ENCODE assay signal across 10 cellular contexts in genomic region chr3:24519368-24520100, GRCh38. TPM values are rescaled to one million over a fixed set of nuclear protein-coding genes. Genes with fewer than 3 reads are reported as not detected.
DNase-seq lines count a peak whose midpoint lies in the region; ATAC-seq, FAIRE-seq and TF ChIP-seq lines count a peak whose summit lies in the region.
"Had no signal": no experiment of that assay in that cellular context is flagged by ENCODE, and none has a peak within 500 bp of the region (broad histone marks: within the 10 kb centered on the region; RNA-seq: fewer than 3 reads in every experiment).

No MANE protein-coding gene starts in this region.

- TF ChIP-seq EP300 in H1 (IDR thresholded peaks at IDR 0.05; ENCODE audit: borderline replicate concordance in 1 of 2, low read depth in 2 of 2, low read length in 2 of 2): peak in 1 of 2 experiments; percentile 29; a peak in 1 of 3 replicates

- H4K8ac ChIP-seq in H1 (ENCODE audit: extremely low read depth, insufficient read depth, low read length): no peak overlapping the region

- ATAC-seq in GM19035 (IDR thresholded peaks at IDR 0.05; ENCODE audit: unreplicated experiment) (peak; percentile 58), HG03103 (IDR thresholded peaks at IDR 0.05; ENCODE audit: low read depth, unreplicated experiment) (peak; percentile 55)

- no peak overlapping the region for H3K27ac ChIP-seq in H1 (ENCODE audit: low read depth, low read length)
- H3K27ac ChIP-seq: Peyer's patch had no signal

- H2AK5ac ChIP-seq in H1 (ENCODE audit: low read depth, low read length): no peak overlapping the region; the same call in 1 of the 2 replicates

- TF ChIP-seq CTCF in H1 (IDR thresholded peaks at IDR 0.05; ENCODE audit: control extremely low read depth in 1 of 3, insufficient read depth in 1 of 3, low read depth in 1 of 3, low read length in 3 of 3): no peak

- no peaks in the 10 kb centered on the region for H3K36me3 ChIP-seq in H1 (ENCODE audit: control insufficient read depth in 2 of 4, insufficient read depth in 4 of 4, low read length in 3 of 4)
- H3K36me3 ChIP-seq: Peyer's patch had no signal

- H3K4me1 ChIP-seq in H1 (replicated peaks in 1 of 4; ENCODE audit: control insufficient read depth in 3 of 4, insufficient read depth in 4 of 4, low read length in 3 of 4): peaks cover 4 to 20% (median 11%) of the 10 kb centered on the region in 4 experiments

- no peak overlapping the region for H2BK12ac ChIP-seq in H1 (ENCODE audit: low read depth, low read length)

- H4K91ac ChIP-seq in H1 (replicated peaks; ENCODE audit: insufficient read length, low read length): no peak overlapping the region

- TF ChIP-seq POLR2A in H1 (IDR thresholded peaks at IDR 0.05; ENCODE audit: control extremely low read depth in 1 of 2, low read depth in 2 of 2, low read length in 2 of 2): no peak

- H3K27me3 ChIP-seq in H1 (replicated peaks in 1 of 4; ENCODE audit: control insufficient read depth in 3 of 4, extremely low read depth in 1 of 4, insufficient read depth in 3 of 4, low read length in 3 of 4): peaks cover 27 to 43% (median 40%) of the 10 kb centered on the region in 4 experiments
- H3K27me3 ChIP-seq: Peyer's patch had no signal

- H3K56ac ChIP-seq in H1 (replicated peaks; ENCODE audit: insufficient read length, low read depth, low read length): no peak overlapping the region

- TF ChIP-seq RAD21 in H1 (IDR thresholded peaks at IDR 0.05 in 1 of 2, conservative IDR thresholded peaks at IDR 0.05 in 1 of 2; ENCODE audit: low read depth in 2 of 2, low read length in 2 of 2): no peak

- no peak overlapping the region for H3K9ac ChIP-seq in H1 (replicated peaks in 1 of 4; ENCODE audit: extremely low read depth in 1 of 4, low read depth in 3 of 4, low read length in 3 of 4)

- no peak overlapping the region for H3K14ac ChIP-seq in H1 (ENCODE audit: insufficient read length)

- no peak overlapping the region for H2BK5ac ChIP-seq in H1 (ENCODE audit: low read depth, low read length)

- no peak overlapping the region for H2BK120ac ChIP-seq in H1 (replicated peaks; ENCODE audit: low read depth, low read length)

- DNase-seq in AG08395 (ENCODE audit: low spot score) (peak; percentile 64), H1 (ENCODE audit: low read depth in 1 of 2, low spot score in 2 of 2) (no peak), NCI-H2196 treated with DMSO at 0.1 percent for 48 hours (lab: John Stamatoyannopoulos, UW; ENCODE audit: unreplicated experiment) (no peak), dedifferentiated amniotic fluid mesenchymal stem cell (ENCODE audit: extremely low spot score) (no peak), T-helper 9 cell (no peak)
- no peak for DNase-seq in activated effector memory CD4-positive, alpha-beta T cell treated with anti-CD3 and anti-CD28 coated beads, Interleukin-2, amount 50 U/mL, for 16 hours
- DNase-seq: nephron progenitor cell, Peyer's patch had no signal

- H3K9me3 ChIP-seq in H1 (ENCODE audit: insufficient read depth in 2 of 2, low read depth in 1 of 2, low read length in 1 of 2): no peaks in the 10 kb centered on the region
- H3K9me3 ChIP-seq: Peyer's patch had no signal

- H2BK20ac ChIP-seq in H1 (ENCODE audit: low read length): no peak overlapping the region

- no peaks in the 10 kb centered on the region for H3K79me1 ChIP-seq in H1 (ENCODE audit: low read depth, low read length)

- WGBS in H1 (ENCODE audit: extremely low coverage in 1 of 2, insufficient coverage in 1 of 2, insufficient read length in 1 of 2, insufficient replicate concordance in 2 of 2, low coverage in 1 of 2, low lambda C conversion rate in 2 of 2, missing lambda C conversion rate in 1 of 2), 2 experiments: 62% methylated on average over 15 of the region's 15 CpGs; no CpG with 5 or more reads in 1 of the 2 experiments

- no peak overlapping the region for H3K4ac ChIP-seq in H1 (replicated peaks; ENCODE audit: insufficient read length, low read depth, low read length)

- peak; percentile 74 for FAIRE-seq in H1 (lab: Jason Lieb, UNC)

- CTCF ChIA-PET in H1 (lab: Charles Lee; ENCODE audit: partially characterized antibody): no interaction called here

- no peak overlapping the region for H4K5ac ChIP-seq in H1 (ENCODE audit: insufficient read length, low read depth, low read length)

- H2BK15ac ChIP-seq in H1 (ENCODE audit: low read length): no peak overlapping the region

- H3K4me3 ChIP-seq in H1 (ENCODE audit: extremely low read depth in 1 of 4, insufficient read depth in 2 of 4, low read depth in 3 of 4, low read length in 4 of 4): peak overlapping the region in 2 of 4 experiments; percentile 6 to 31; a peak in 2 of 8 replicates
- H3K4me3 ChIP-seq: Peyer's patch had no signal

- no peaks in the 10 kb centered on the region for H3K79me2 ChIP-seq in H1 (ENCODE audit: control insufficient read depth in 1 of 2, insufficient read depth in 2 of 2, low read length in 2 of 2)

- H3K18ac ChIP-seq in H1 (ENCODE audit: extremely low read depth, low read length): no peak overlapping the region

- no peak overlapping the region for H2AFZ ChIP-seq in H1 (ENCODE audit: low read length)

- H3K4me2 ChIP-seq in H1 (ENCODE audit: insufficient read depth in 1 of 2, low read depth in 2 of 2, low read length in 2 of 2): peak overlapping the region; percentile 41 to 78; a peak in 3 of 4 replicates

- H4K20me1 ChIP-seq in H1 (replicated peaks in 1 of 2; ENCODE audit: control insufficient read depth in 1 of 2, insufficient read depth in 2 of 2, low read length in 2 of 2): peaks cover 3 to 4% of the 10 kb centered on the region in 2 experiments

- POLR2A ChIA-PET in H1 (lab: Charles Lee; ENCODE audit: partially characterized antibody): interaction anchor here (0.6 kb wide), 1 partner anchor 1685 kb away, joined by 4 read pairs; no protein-coding TSS in a partner anchor

- peaks cover 12% of the 10 kb centered on the region; the same call in 1 of the 2 replicates for H3K23me2 ChIP-seq in H1 (ENCODE audit: low read depth, low read length)

- H3K23ac ChIP-seq in H1 (ENCODE audit: insufficient read length): no peak overlapping the region

TF ChIP-seq in H1, 55 proteins besides CTCF, POLR2A, EP300 and RAD21 (continues in another document):
- TF ChIP-seq SP2 (IDR thresholded peaks at IDR 0.05; ENCODE audit: low read length) (no peak), GABPA (IDR thresholded peaks at IDR 0.05; ENCODE audit: borderline replicate concordance, insufficient read depth, low read length) (no peak), TBP (IDR thresholded peaks at IDR 0.05; ENCODE audit: low read depth, low read length) (no peak), EGR1 (IDR thresholded peaks at IDR 0.05; ENCODE audit: borderline replicate concordance, low read depth, low read length) (no peak), RNF2 (IDR thresholded peaks at IDR 0.05; ENCODE audit: borderline replicate concordance, low read depth, low read length, missing control alignments, poor library complexity, severe bottlenecking) (no peak), RBBP5 (IDR thresholded peaks at IDR 0.05; ENCODE audit: borderline replicate concordance, low read depth, low read length) (no peak), KDM5A (IDR thresholded peaks at IDR 0.05; ENCODE audit: low read length) (no peak), SIN3A (conservative IDR thresholded peaks at IDR 0.05 in 1 of 2, IDR thresholded peaks at IDR 0.05 in 1 of 2; ENCODE audit: low read depth in 1 of 2, low read length in 2 of 2) (no peak)

RNA-seq across cellular contexts. Expression of gene THRB, which starts 24.9 kb away (rescaled TPM):
- total RNA-seq in H1 (2021; fragmentation: NEBNext Ultra II Directional; extraction: Animal tissue kit (Norgen Biotek cat#: 25700)): 3.7 and 3.9 TPM in 2 replicates
- 0.98 and 1.4 TPM in 2 replicates for polyA plus RNA-seq in H1 (2011; rRNA removed)
- polyA plus RNA-seq in H1 (2011; cell fraction: cytosol; rRNA removed): 2.0 TPM
- polyA plus RNA-seq in H1 (2011; cell fraction: nucleus; rRNA removed): 2.4 TPM
- 1.4 to 3.1 TPM (median 1.7 TPM) in 4 replicates for polyA plus RNA-seq in H1 (2012, experiment 1 of 2)
- 0.08 TPM for polyA plus RNA-seq in H1 (2012, experiment 2 of 2)
- 1.4 TPM for polyA plus RNA-seq in H1 (2013, experiment 1 of 2)
- polyA plus RNA-seq in H1 (2013, experiment 2 of 2): 1.2 TPM
- polyA minus RNA-seq in H1 (2011; rRNA and poly(A)+ RNA removed): 5.8 and 8.2 TPM in 2 replicates
- polyA minus RNA-seq in H1 (2011; cell fraction: cytosol; rRNA and poly(A)+ RNA removed): 1.8 TPM
- 10.1 TPM for polyA minus RNA-seq in H1 (2011; cell fraction: nucleus; rRNA and poly(A)+ RNA removed)
